Comparison of ENCODE assay signal across 11 cellular contexts in the genomic region with DNA sequence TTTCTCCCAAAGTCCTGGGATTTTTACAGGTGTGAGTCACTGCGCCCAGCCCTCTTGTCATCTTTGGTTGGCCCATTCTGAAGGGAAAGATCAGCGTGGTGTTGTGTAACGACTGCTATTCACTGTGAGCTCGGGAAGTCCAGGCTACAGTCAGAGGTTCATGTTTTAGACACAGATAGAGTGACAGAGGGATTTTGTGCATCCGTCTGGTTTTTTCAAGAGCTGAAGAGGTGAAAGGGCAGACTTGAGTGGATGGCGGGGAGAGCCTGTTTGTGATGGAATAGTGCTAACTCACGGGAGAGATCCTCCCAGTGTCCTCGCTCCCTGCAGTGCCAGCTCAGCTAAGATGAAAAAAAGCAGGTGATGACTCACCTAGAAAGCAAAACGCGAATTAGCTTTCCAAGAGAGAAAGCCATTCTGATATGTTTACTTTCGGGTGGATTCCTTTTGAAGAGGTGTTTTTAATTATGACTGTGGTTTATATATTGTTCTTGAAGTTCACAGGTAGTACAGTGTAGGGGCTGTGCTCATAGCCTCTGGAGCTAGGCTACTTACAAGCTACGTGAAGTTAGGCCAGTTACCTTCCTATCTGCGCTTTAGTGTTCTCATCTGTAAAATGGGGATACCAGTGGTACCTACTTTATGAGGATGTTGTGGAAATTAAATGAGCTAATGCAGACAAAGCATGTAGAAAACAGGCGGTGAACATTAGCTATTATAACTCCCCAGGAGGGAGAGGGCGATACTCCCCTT.
DNase-seq lines count a peak whose midpoint lies in the region; ATAC-seq and TF ChIP-seq lines count a peak whose summit lies in the region.
"Had no signal": no experiment of that assay in that cellular context is flagged by ENCODE, and none has a peak within 500 bp of the region (broad histone marks: within the 10 kb centered on the region; RNA-seq: fewer than 3 reads in every experiment).

No MANE protein-coding gene starts in this region.

- peak; percentile 58 for ATAC-seq in left lung

- in situ Hi-C loops in astrocyte of the cerebellum (cut with HindIII; ENCODE audit: low sequenced_read_pairs), result no loop called here
- in situ Hi-C loops in HAP-1 (cut with MboI; ENCODE audit: low sequenced_read_pairs), result no loop called here

- DNase-seq in GM03348 (ENCODE audit: low spot score) (peak; percentile 49), NCI-H2081 treated with DMSO at 0.1 percent for 48 hours (lab: John Stamatoyannopoulos, UW) (peak; percentile 7), astrocyte of the cerebellum (ENCODE audit: low read depth) (peak; percentile 72), left lung (no peak), epidermal melanocyte (ENCODE audit: insufficient read length, low spot score) (no peak), HAP-1 (ENCODE audit: low spot score in 2 of 2) (no peak), AML-193 (lab: John Stamatoyannopoulos, UW) (no peak), progenitor cell of endocrine pancreas (ENCODE audit: low spot score, unreplicated experiment) (no peak)
- DNase-seq: central memory CD4-positive, alpha-beta T cell; GOT3; left ventricle myocardium inferior had no signal

- H3K27ac ChIP-seq in left lung, result no peak overlapping the region
- H3K27ac ChIP-seq: left ventricle myocardium inferior had no signal

- intact Hi-C loops in left lung (cut with DNase I), result no loop called here

- no peak overlapping the region for H3K4me3 Mint-ChIP-seq in progenitor cell of endocrine pancreas (ENCODE audit: low read depth)

- H3K4me1 Mint-ChIP-seq in progenitor cell of endocrine pancreas (ENCODE audit: low read depth), result no peaks in the 10 kb centered on the region

- H3K27ac Mint-ChIP-seq in progenitor cell of endocrine pancreas, result no peak overlapping the region

- peaks cover 0 to 3% of the 10 kb centered on the region in 2 donors for H3K9me3 ChIP-seq in left lung
- no peaks in the 10 kb centered on the region; the same call in 1 of the 2 replicates for H3K9me3 ChIP-seq in HAP-1

- no peaks in the 10 kb centered on the region for H3K27me3 Mint-ChIP-seq in progenitor cell of endocrine pancreas

- H3K9me3 Mint-ChIP-seq in progenitor cell of endocrine pancreas (ENCODE audit: low read depth), result peaks cover 10% of the 10 kb centered on the region

- no peak for TF ChIP-seq CTCF in astrocyte of the cerebellum (IDR thresholded peaks at IDR 0.05; ENCODE audit: low read depth, low read length, missing control alignments)
- TF ChIP-seq CTCF in left lung (IDR thresholded peaks at IDR 0.05), result no peak
- no peak for TF ChIP-seq CTCF in progenitor cell of endocrine pancreas (IDR thresholded peaks at IDR 0.05; ENCODE audit: unreplicated experiment)

- H3K36me3 Mint-ChIP-seq in progenitor cell of endocrine pancreas (ENCODE audit: insufficient read depth), result peaks cover 13% of the 10 kb centered on the region

- H3K4me1 ChIP-seq in left lung (peaks cover 0 to 15% of the 10 kb centered on the region in 2 donors), HAP-1 (no peaks in the 10 kb centered on the region)

- H3K36me3 ChIP-seq in left lung (no peaks in the 10 kb centered on the region), HAP-1 (replicated peaks) (no peaks in the 10 kb centered on the region)
- H3K36me3 ChIP-seq: left ventricle myocardium inferior had no signal

- no peak overlapping the region for H3K4me3 ChIP-seq in astrocyte of the cerebellum (ENCODE audit: low read depth, low read length)
- H3K4me3 ChIP-seq in left lung, result no peak overlapping the region
- H3K4me3 ChIP-seq in HAP-1, result no peak overlapping the region
- H3K4me3 ChIP-seq: left ventricle myocardium inferior had no signal

- H3K27me3 ChIP-seq in left lung (no peaks in the 10 kb centered on the region), HAP-1 (ENCODE audit: low read depth) (no peaks in the 10 kb centered on the region)

Comparison
In these comparisons a context has a peak if more than half of its experiments do, and no peak if none do; other contexts are left out.
1. DNase-seq: peak in GM03348 (single experiment), NCI-H2081 treated with DMSO at 0.1 percent for 48 hours (single experiment) and astrocyte of the cerebellum (single experiment); none in left lung (0 of 2), epidermal melanocyte (single experiment), HAP-1 (0 of 2), AML-193 (0 of 2) and progenitor cell of endocrine pancreas (single experiment).